8 cellular contexts compared by ENCODE assay signal in genomic region chr5:160118349-160119141, GRCh38. TPM values are rescaled to one million over a fixed set of nuclear protein-coding genes. Genes with fewer than 3 reads are reported as not detected.
DNase-seq lines count a peak whose midpoint lies in the region; ATAC-seq lines count a peak whose summit lies in the region.

No MANE protein-coding gene starts in this region.

- peak overlapping the region; percentile 65 to 89 (median 87) for H3K4me2 ChIP-seq in BLaER1 treated with 17β-estradiol and CSF1 and Interleukin-3, amounts not matched to agents 10 nM and 100 nM

- H4K20me1 ChIP-seq in BLaER1 treated with 17β-estradiol and CSF1 and Interleukin-3, amounts not matched to agents 10 nM and 100 nM: peaks cover 0 to 49% (median 17%) of the 10 kb centered on the region in 11 experiments; a peak in 16 of 22 replicates

- H3K4me3 ChIP-seq in BLaER1 treated with 17β-estradiol and CSF1 and Interleukin-3, amounts not matched to agents 10 nM and 100 nM: peak overlapping the region; percentile 83 to 99 (median 94)
- H3K4me3 ChIP-seq in skeletal muscle tissue (ENCODE audit: low read length in 3 of 3): peak overlapping the region; percentile 78 to 91 (median 88)

- H3K9me3 ChIP-seq in BLaER1 treated with 17β-estradiol and CSF1 and Interleukin-3, amounts not matched to agents 10 nM and 100 nM (replicated peaks in 1 of 11): 0 out of 22 replicates have a peak, but pooled peaks cover 0 to 2% (median 0%) of the 10 kb centered on the region in 11 experiments
- H3K9me3 ChIP-seq in skeletal muscle tissue (ENCODE audit: control insufficient read depth in 3 of 3, low read length in 3 of 3): no peaks in the 10 kb centered on the region

- no peaks in the 10 kb centered on the region for H3K27me3 ChIP-seq in BLaER1 treated with 17β-estradiol and CSF1 and Interleukin-3, amounts not matched to agents 10 nM and 100 nM
- H3K27me3 ChIP-seq in skeletal muscle tissue (ENCODE audit: control insufficient read depth in 3 of 3, insufficient read depth in 3 of 3, low read length in 3 of 3): no peaks in the 10 kb centered on the region

- H3K4me1 ChIP-seq in BLaER1 treated with 17β-estradiol and CSF1 and Interleukin-3, amounts not matched to agents 10 nM and 100 nM: peaks cover 12 to 48% (median 22%) of the 10 kb centered on the region in 10 experiments
- peaks cover 5 to 11% (median 10%) of the 10 kb centered on the region in 3 donors for H3K4me1 ChIP-seq in skeletal muscle tissue (ENCODE audit: control insufficient read depth in 3 of 3, insufficient read depth in 3 of 3, low read length in 3 of 3)

- ATAC-seq in GM19372 (IDR thresholded peaks at IDR 0.05; ENCODE audit: low read depth, unreplicated experiment) (peak; percentile 17), HG03460 (IDR thresholded peaks at IDR 0.05; ENCODE audit: unreplicated experiment) (peak; percentile 21)

- H3K27ac ChIP-seq in BLaER1 treated with 17β-estradiol and CSF1 and Interleukin-3, amounts not matched to agents 10 nM and 100 nM: peak overlapping the region; percentile 88 to 98 (median 96)
- peak overlapping the region; percentile 98 for H3K27ac ChIP-seq in angular gyrus (ENCODE audit: low read depth, low read length)
- H3K27ac ChIP-seq in skeletal muscle tissue (ENCODE audit: low read depth, low read length): peak overlapping the region; percentile 88

- DNase-seq in SW480 (ENCODE audit: low spot score): peak; percentile 24
- peak in 45 of 51 donors; percentile 14 to 72 (median 48) for DNase-seq in hypothalamus (lab: John Stamatoyannopoulos, UW)
- no peak for DNase-seq in H4 (ENCODE audit: low spot score)

- H3K9ac ChIP-seq in BLaER1 treated with 17β-estradiol and CSF1 and Interleukin-3, amounts not matched to agents 10 nM and 100 nM: peak overlapping the region; percentile 90 to 98 (median 97)
- H3K9ac ChIP-seq in skeletal muscle tissue (ENCODE audit: low read depth in 1 of 3, low read length in 3 of 3): peak overlapping the region; percentile 83 to 94 (median 88)

- H3K36me3 ChIP-seq in BLaER1 treated with 17β-estradiol and CSF1 and Interleukin-3, amounts not matched to agents 10 nM and 100 nM: peaks cover 28 to 43% (median 42%) of the 10 kb centered on the region in 11 experiments
- peaks cover 4 to 13% (median 7%) of the 10 kb centered on the region in 3 donors for H3K36me3 ChIP-seq in skeletal muscle tissue (ENCODE audit: control insufficient read depth in 3 of 3, insufficient read depth in 3 of 3, low read length in 3 of 3)

RNA-seq across cellular contexts. Expression of gene PWWP2A, which starts 0.7 kb away (rescaled TPM):
- 13.0 TPM for total RNA-seq in skeletal muscle tissue
- total RNA-seq in H4 (2014; rRNA removed; shearing (Covaris generic)): 8.9 and 9.1 TPM in 2 replicates
